ENCODE assay signal across 16 cellular contexts in genomic region chr1:230072296-230072695, GRCh38. TPM values are rescaled to one million over a fixed set of nuclear protein-coding genes. Genes with fewer than 3 reads are reported as not detected.
DNase-seq lines count a peak whose midpoint lies in the region; TF ChIP-seq lines count a peak whose summit lies in the region.
"Had no signal": no experiment of that assay in that cellular context is flagged by ENCODE, and none has a peak within 500 bp of the region (broad histone marks: within the 10 kb centered on the region; RNA-seq: fewer than 3 reads in every experiment).

No MANE protein-coding gene starts in this region.

- no peak overlapping the region for H2AFZ ChIP-seq in trophoblast cell (ENCODE audit: insufficient read depth, low read length, poor library complexity)
- H2AFZ ChIP-seq in MM.1S (ENCODE audit: low read length) = no peak overlapping the region

- H3K9me3 ChIP-seq in trophoblast cell (ENCODE audit: insufficient read depth, low read depth, low read length) (peaks cover 1% of the 10 kb centered on the region), MM.1S (replicated peaks; ENCODE audit: insufficient read depth, low read length) (no peaks in the 10 kb centered on the region)
- H3K9me3 ChIP-seq: colonic mucosa, tibial nerve had no signal

- TF ChIP-seq CTCF in RWPE1 (conservative IDR thresholded peaks at IDR 0.05; ENCODE audit: low read depth) (no peak), MM.1S (IDR thresholded peaks at IDR 0.05; ENCODE audit: low read length) (no peak)

- no peak overlapping the region for H3K14ac ChIP-seq in trophoblast cell (ENCODE audit: low read length)

- no peak overlapping the region for H2BK120ac ChIP-seq in trophoblast cell (ENCODE audit: insufficient read depth, low read length, poor library complexity)

- H3K79me2 ChIP-seq in trophoblast cell (ENCODE audit: control insufficient read depth, insufficient read depth, low read length, poor library complexity) = peaks cover 22% of the 10 kb centered on the region
- peaks cover 100% of the 10 kb centered on the region for H3K79me2 ChIP-seq in MM.1S (ENCODE audit: low read length)

- H2BK5ac ChIP-seq in trophoblast cell (ENCODE audit: low read depth, low read length, poor library complexity) = no peak overlapping the region

- H3K4me1 ChIP-seq in trophoblast cell (ENCODE audit: control insufficient read depth in 1 of 2, insufficient read depth in 2 of 2, low read length in 2 of 2) (peaks cover 10 to 13% of the 10 kb centered on the region in 2 experiments), MM.1S (ENCODE audit: low read length) (0 out of 2 replicates have a peak, but pooled peaks cover 6% of the 10 kb centered on the region)

- H4K8ac ChIP-seq in trophoblast cell (ENCODE audit: low read depth, low read length) = no peak overlapping the region

- no peak overlapping the region for H3K18ac ChIP-seq in trophoblast cell (ENCODE audit: low read length)

- H3K9me2 ChIP-seq in MM.1S (replicated peaks; ENCODE audit: insufficient read depth, low read length) = no peaks in the 10 kb centered on the region

- H3K9ac ChIP-seq in trophoblast cell (ENCODE audit: low read length) = no peak overlapping the region
- H3K9ac ChIP-seq in MM.1S (ENCODE audit: low read length) = no peak overlapping the region

- CTCF ChIA-PET in RWPE1 (lab: Yijun Ruan, JAX) = interaction anchor here (0.5 to 0.6 kb wide), 2 partner anchors 306 to 554 kb away, joined by 3 read pairs; no protein-coding TSS in a partner anchor

- no peak overlapping the region for H4K91ac ChIP-seq in trophoblast cell (ENCODE audit: low read depth, low read length)

- H4K12ac ChIP-seq in trophoblast cell (ENCODE audit: low read depth, low read length) = no peak overlapping the region

- H3K4ac ChIP-seq in trophoblast cell (ENCODE audit: low read depth, low read length) = peak overlapping the region; percentile 6

- H3K4me2 ChIP-seq in trophoblast cell (ENCODE audit: low read length) = no peak overlapping the region
- H3K4me2 ChIP-seq in MM.1S (ENCODE audit: low read depth, low read length) = no peak overlapping the region

- peaks cover 13% of the 10 kb centered on the region for H3K79me1 ChIP-seq in trophoblast cell (ENCODE audit: low read length)

- POLR2A ChIA-PET in RWPE1 (lab: Yijun Ruan, JAX; ENCODE audit: low non-redundant PET) = no interaction called here

- no peak overlapping the region for H2AK5ac ChIP-seq in trophoblast cell (ENCODE audit: low read length)

- peak; percentile 82 for DNase-seq in COR-L47 (lab: John Stamatoyannopoulos, UW)
- peak; percentile 27 for DNase-seq in NCI-H1105 (lab: John Stamatoyannopoulos, UW)
- no peak for DNase-seq in RWPE1 (ENCODE audit: low spot score)
- DNase-seq in trophoblast cell = no peak
- DNase-seq in MM.1S = no peak
- DNase-seq in HCEC 1CT = no peak
- DNase-seq in SK-N-DZ (ENCODE audit: low spot score) = no peak
- DNase-seq: activated CD4-positive, alpha-beta T cell treated with anti-CD3 and anti-CD28 coated beads for 4 hours; activated CD8-positive, alpha-beta memory T cell treated with anti-CD3 and anti-CD28 coated beads, Interleukin-2, amount 10 ng/mL, durations not matched to agents 7 days and 5 days; activated naive CD8-positive, alpha-beta T cell treated with anti-CD3 and anti-CD28 coated beads, Interleukin-2, amount 10 ng/mL, durations not matched to agents 7 days and 5 days; colonic mucosa; NCI-H510A; stimulated activated CD4-positive, alpha-beta T cell treated with anti-CD3 and anti-CD28 coated beads, Interleukin-2, amount 100 ng/mL, for 24 hours; stimulated activated naive CD8-positive, alpha-beta T cell treated with anti-CD3 and anti-CD28 coated beads, Interleukin-15, Interleukin-2, amounts not matched to agents 100 U/mL and 50 U/mL, for 24 hours had no signal

- no peaks in the 10 kb centered on the region for H3K27me3 ChIP-seq in trophoblast cell (ENCODE audit: insufficient read depth, low read length)
- no peaks in the 10 kb centered on the region for H3K27me3 ChIP-seq in MM.1S (replicated peaks; ENCODE audit: insufficient read depth, low read length)
- H3K27me3 ChIP-seq: colonic mucosa, tibial nerve had no signal

- H3K4me3 ChIP-seq in trophoblast cell (ENCODE audit: low read depth, low read length) (no peak overlapping the region), MM.1S (ENCODE audit: low read length) (no peak overlapping the region)
- H3K4me3 ChIP-seq: colonic mucosa, skin epidermis, tibial nerve had no signal

- no peak overlapping the region for H3K23ac ChIP-seq in trophoblast cell (ENCODE audit: low read length)

- H3K27ac ChIP-seq in RWPE1 (peak overlapping the region; percentile 78), trophoblast cell (ENCODE audit: low read depth, low read length) (no peak overlapping the region), MM.1S (ENCODE audit: low read length) (no peak overlapping the region)
- H3K27ac ChIP-seq: colonic mucosa, skin epidermis had no signal

- no peak overlapping the region for H2BK12ac ChIP-seq in trophoblast cell (ENCODE audit: low read length)

- WGBS in trophoblast cell (ENCODE audit: extremely low coverage, insufficient coverage, insufficient read length) = no CpG with 5 or more reads among the region's 6 CpGs

- H4K20me1 ChIP-seq in MM.1S (ENCODE audit: insufficient read depth, low read length) = peaks cover 12% of the 10 kb centered on the region; the same call in 1 of the 2 replicates

- peaks cover 10% of the 10 kb centered on the region for H3F3A ChIP-seq in MM.1S (ENCODE audit: insufficient read depth, low read length)

- H3K36me3 ChIP-seq in trophoblast cell (ENCODE audit: control insufficient read depth in 1 of 2, insufficient read depth in 2 of 2, low read length in 2 of 2) = peaks cover 0 to 6% of the 10 kb centered on the region in 2 experiments
- no peaks in the 10 kb centered on the region for H3K36me3 ChIP-seq in MM.1S (replicated peaks; ENCODE audit: insufficient read depth, low read length)
- H3K36me3 ChIP-seq: colonic mucosa, tibial nerve had no signal

RNA-seq across cellular contexts. Expression of gene GALNT2, which starts 5.3 kb away (rescaled TPM):
- 156 and 169 TPM in 2 replicates for polyA plus RNA-seq in trophoblast cell (2013)
- 63.2 and 70.5 TPM in 2 replicates for polyA plus RNA-seq in SK-N-DZ (2014; cell fraction: cytosol; rRNA removed)
- 36.3 and 41.3 TPM in 2 replicates for polyA plus RNA-seq in SK-N-DZ (2014; cell fraction: nucleus; rRNA removed)

Comparison
In these comparisons a context has a peak if more than half of its experiments do, and no peak if none do; other contexts are left out.
1. DNase-seq: peak in COR-L47 (single experiment) and NCI-H1105 (single experiment); none in RWPE1 (single experiment), trophoblast cell (0 of 2), MM.1S (single experiment), HCEC 1CT (single experiment) and SK-N-DZ (single experiment).